In the genomic region with DNA sequence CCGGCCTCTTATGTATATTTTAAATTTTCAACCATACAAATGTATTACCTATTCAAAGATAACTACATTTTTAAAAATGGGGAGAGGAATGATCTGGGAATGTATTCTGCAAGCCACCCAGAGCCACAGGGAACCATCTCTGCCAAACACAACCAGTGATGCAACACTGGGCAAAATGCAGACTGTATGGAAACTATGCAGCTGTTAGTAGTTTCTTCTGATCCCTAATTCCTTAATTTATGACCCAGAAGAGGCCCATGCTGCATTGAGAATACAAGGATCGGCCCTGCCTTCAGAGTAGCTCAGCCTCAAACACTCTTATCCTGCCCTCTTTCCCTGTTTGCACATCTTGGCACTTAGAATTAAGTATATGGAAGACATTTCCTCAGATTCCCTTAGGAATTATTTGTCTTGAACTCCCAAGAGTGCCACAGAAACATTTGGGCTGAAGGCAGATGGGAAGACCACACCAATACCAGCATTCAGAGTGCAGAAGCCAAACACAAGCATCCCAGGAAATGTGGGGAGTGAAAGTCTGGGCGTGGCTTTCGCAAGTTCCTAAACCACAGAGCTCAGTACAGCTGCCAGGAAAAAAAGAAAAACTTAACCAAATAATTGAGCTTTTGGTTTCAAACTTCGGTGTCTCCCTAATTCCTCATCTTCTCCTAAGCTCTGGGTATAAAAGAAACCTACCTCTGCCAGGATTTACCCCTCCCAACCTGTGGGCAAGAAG, we compare ENCODE assay signal across 11 cellular contexts. TPM values are rescaled to one million over a fixed set of nuclear protein-coding genes. Genes with fewer than 3 reads are reported as not detected.
DNase-seq lines count a peak whose midpoint lies in the region; ATAC-seq and TF ChIP-seq lines count a peak whose summit lies in the region.
"Had no signal": no experiment of that assay in that cellular context is flagged by ENCODE, and none has a peak within 500 bp of the region (broad histone marks: within the 10 kb centered on the region; RNA-seq: fewer than 3 reads in every experiment).

No MANE protein-coding gene starts in this region.

- no TSS peak for BruUV-seq in Caco-2 (replicated peaks; lab: Mats Ljungman, UMichigan)

- POLR2A ChIA-PET in Caco-2 (lab: Charles Lee), result no interaction called here

- H3K27ac Mint-ChIP-seq in activated T-cell treated with anti-CD3 and anti-CD28 coated beads, Interleukin-2, amount 50 U/mL, for 24 hours, result peak overlapping the region; percentile 90
- H3K27ac Mint-ChIP-seq in Caco-2 (ENCODE audit: unreplicated experiment), result no peak overlapping the region

- in situ Hi-C loops in transverse colon (cut with MboI; ENCODE audit: low pct_ligation_motif_present in 1 of 4, low pct_unique_long_range_greater_than_20kb in 1 of 4, low sequenced_read_pairs in 3 of 4), result no loop called here

- H3K27me3 ChIP-seq in hepatocyte, result no peaks in the 10 kb centered on the region
- no peaks in the 10 kb centered on the region for H3K27me3 ChIP-seq in transverse colon
- H3K27me3 ChIP-seq in Caco-2 (replicated peaks; ENCODE audit: control insufficient read depth, insufficient read depth, low read length), result no peaks in the 10 kb centered on the region

- intact Hi-C loops in transverse colon (cut with DNase I; ENCODE audit: low total_unique reads) (no loop called here), Caco-2 (cut with micrococcal nuclease; ENCODE audit: unreplicated experiment) (no loop called here)

- H4K20me1 ChIP-seq in hepatocyte (ENCODE audit: insufficient read depth, poor library complexity, severe bottlenecking), result no peaks in the 10 kb centered on the region

- no peak overlapping the region for H3K4me3 ChIP-seq in hepatocyte
- no peak overlapping the region for H3K4me3 ChIP-seq in transverse colon
- no peak overlapping the region for H3K4me3 ChIP-seq in Caco-2 (ENCODE audit: low read depth, low read length)

- H3K4me1 ChIP-seq in hepatocyte (ENCODE audit: insufficient read depth) (no peaks in the 10 kb centered on the region), transverse colon (peaks cover 5 to 28% (median 13%) of the 10 kb centered on the region in 4 donors), Caco-2 (no peaks in the 10 kb centered on the region)

- H3K4me3 Mint-ChIP-seq in activated T-cell treated with anti-CD3 and anti-CD28 coated beads, Interleukin-2, amount 50 U/mL, for 24 hours, result no peak overlapping the region
- no peak overlapping the region for H3K4me3 Mint-ChIP-seq in Caco-2 (ENCODE audit: unreplicated experiment)

- H3K36me3 ChIP-seq in hepatocyte (replicated peaks; ENCODE audit: insufficient read depth, low read depth) (no peaks in the 10 kb centered on the region), transverse colon (peaks cover 0 to 32% (median 16%) of the 10 kb centered on the region in 4 donors), Caco-2 (ENCODE audit: control insufficient read depth, insufficient read depth, low read length) (peaks cover 1% of the 10 kb centered on the region; the same call in 1 of the 2 replicates)

- CTCF ChIA-PET in Caco-2 (lab: Charles Lee), result no interaction called here

- no peaks in the 10 kb centered on the region for H3K9me3 Mint-ChIP-seq in activated T-cell treated with anti-CD3 and anti-CD28 coated beads, Interleukin-2, amount 50 U/mL, for 24 hours
- no peaks in the 10 kb centered on the region for H3K9me3 Mint-ChIP-seq in Caco-2 (ENCODE audit: unreplicated experiment)

- no peak overlapping the region for H2AFZ ChIP-seq in hepatocyte

- H3K27ac ChIP-seq in angular gyrus (ENCODE audit: low read depth, low read length), result peak overlapping the region; percentile 31
- peak overlapping the region; percentile 81 for H3K27ac ChIP-seq in hepatocyte
- H3K27ac ChIP-seq in transverse colon, result peak overlapping the region; percentile 69 to 75 (median 70)

- TF ChIP-seq POLR2A in transverse colon (IDR thresholded peaks at IDR 0.05), result no peak

- H3K4me1 Mint-ChIP-seq in activated T-cell treated with anti-CD3 and anti-CD28 coated beads, Interleukin-2, amount 50 U/mL, for 24 hours (ENCODE audit: low read depth), result peaks cover 44% of the 10 kb centered on the region
- no peaks in the 10 kb centered on the region for H3K4me1 Mint-ChIP-seq in Caco-2 (ENCODE audit: low read depth, unreplicated experiment)

- peaks cover 63% of the 10 kb centered on the region for H3K36me3 Mint-ChIP-seq in activated T-cell treated with anti-CD3 and anti-CD28 coated beads, Interleukin-2, amount 50 U/mL, for 24 hours (ENCODE audit: low read depth)
- peaks cover 8% of the 10 kb centered on the region for H3K36me3 Mint-ChIP-seq in Caco-2 (ENCODE audit: insufficient read depth, unreplicated experiment)

- no peaks in the 10 kb centered on the region for H3K27me3 Mint-ChIP-seq in activated T-cell treated with anti-CD3 and anti-CD28 coated beads, Interleukin-2, amount 50 U/mL, for 24 hours
- H3K27me3 Mint-ChIP-seq in Caco-2 (ENCODE audit: insufficient read depth, unreplicated experiment), result no peaks in the 10 kb centered on the region

- peak overlapping the region; percentile 58 for H3K4me2 ChIP-seq in hepatocyte

- H3K9me2 ChIP-seq in hepatocyte (replicated peaks; ENCODE audit: insufficient read depth), result no peaks in the 10 kb centered on the region

- H3K79me2 ChIP-seq in hepatocyte, result peaks cover 3% of the 10 kb centered on the region

- TF ChIP-seq CTCF in hepatocyte (IDR thresholded peaks at IDR 0.05; ENCODE audit: poor library complexity), result no peak
- no peak for TF ChIP-seq CTCF in transverse colon (IDR thresholded peaks at IDR 0.05)
- TF ChIP-seq CTCF in Caco-2 (IDR thresholded peaks at IDR 0.05; ENCODE audit: insufficient read depth in 1 of 2, low read depth in 1 of 2, low read length in 1 of 2, severe bottlenecking in 1 of 2, unreplicated experiment in 1 of 2), result no peak

- 92% methylated on average over 5 of the region's 5 CpGs for WGBS in hepatocyte (ENCODE audit: low lambda C conversion rate, missing lambda C conversion rate)
- 49 to 83% methylated on average over 1 to 5 of the region's 5 CpGs for WGBS in transverse colon (ENCODE audit: low coverage in 1 of 2), 2 donors

- DNase-seq in activated T-cell treated with anti-CD3 and anti-CD28 coated beads, Interleukin-2, amount 50 U/mL, for 24 hours, result no peak
- no peak for DNase-seq in activated T-cell treated with anti-CD3 and anti-CD28 coated beads, Interleukin-2, amount 50 U/mL, for 48 hours
- peak; percentile 16 for DNase-seq in hepatocyte (ENCODE audit: low spot score)
- peak; percentile 22 for DNase-seq in transverse colon
- no peak for DNase-seq in Caco-2
- no peak for DNase-seq in germinal center (ENCODE audit: low spot score)
- DNase-seq: activated CD4-positive, alpha-beta T cell treated with anti-CD3 and anti-CD28 coated beads, Interleukin-2, amount 50 U/mL, for 1 hour; H7; NCI-H1105 had no signal

- H3K9me3 ChIP-seq in hepatocyte (ENCODE audit: low read depth) (no peaks in the 10 kb centered on the region), transverse colon (no peaks in the 10 kb centered on the region), Caco-2 (no peaks in the 10 kb centered on the region)

- TF ChIP-seq EP300 in transverse colon (IDR thresholded peaks at IDR 0.05; ENCODE audit: low read depth), result no peak

- no peak for ATAC-seq in GM18520 (IDR thresholded peaks at IDR 0.05; ENCODE audit: unreplicated experiment)

RNA-seq across cellular contexts. Expression of a gene that starts 5.3 kb away (rescaled TPM):
- total RNA-seq in hepatocyte (25.2 and 25.6 TPM in 2 replicates), transverse colon (10 to 100 TPM in 3 of 4 donors, 1 to 10 TPM in 1; 9.4 to 29.5 (median 23.2) TPM), Caco-2 (2022) (10.6 and 12.5 TPM in 2 replicates)
- polyA plus RNA-seq in hepatocyte, result 28.8 and 33.2 TPM in 2 replicates

RNA-seq across cellular contexts. Expression of a gene that starts 19.8 kb away (rescaled TPM):
- 142 and 155 TPM in 2 replicates for total RNA-seq in hepatocyte
- 117 and 144 TPM in 2 replicates for polyA plus RNA-seq in hepatocyte
- total RNA-seq in transverse colon, result 100 to 1,000 TPM in 2 of 4 donors, 10 to 100 TPM in 2; 37.2 to 131 (median 108) TPM
- total RNA-seq in Caco-2 (2022), result 58.4 and 60.4 TPM in 2 replicates

RNA-seq across cellular contexts. Expression of a gene that starts 27.5 kb away (rescaled TPM):
- total RNA-seq in hepatocyte, result 14.8 and 17.8 TPM in 2 replicates
- polyA plus RNA-seq in hepatocyte, result 21.1 and 21.8 TPM in 2 replicates
- total RNA-seq in transverse colon, result 10 to 100 TPM; 26.5 to 52.0 (median 36.5) TPM
- 17.9 and 19.4 TPM in 2 replicates for total RNA-seq in Caco-2 (2022)

RNA-seq across cellular contexts. Expression of a gene that starts 41.1 kb away (rescaled TPM):
- 24.0 and 27.4 TPM in 2 replicates for total RNA-seq in hepatocyte
- polyA plus RNA-seq in hepatocyte, result 19.6 and 23.3 TPM in 2 replicates
- total RNA-seq in transverse colon, result 10 to 100 TPM; 16.5 to 36.3 (median 29.6) TPM
- 25.4 and 27.7 TPM in 2 replicates for total RNA-seq in Caco-2 (2022)

Comparison
In these comparisons a context has a peak if more than half of its experiments do, and no peak if none do; other contexts are left out.
1. DNase-seq: peak in hepatocyte (single experiment) and transverse colon (single experiment); none in activated T-cell treated with anti-CD3 and anti-CD28 coated beads, Interleukin-2, amount 50 U/mL, for 24 hours (single experiment), activated T-cell treated with anti-CD3 and anti-CD28 coated beads, Interleukin-2, amount 50 U/mL, for 48 hours (0 of 2), Caco-2 (0 of 2) and germinal center (single experiment).
2. H3K27ac ChIP-seq: peak in every context shown above with its lines; median percentile 81 in hepatocyte; 70 in transverse colon; 31 in angular gyrus.